Comparison of ENCODE assay signal across 11 cellular contexts in the genomic region with DNA sequence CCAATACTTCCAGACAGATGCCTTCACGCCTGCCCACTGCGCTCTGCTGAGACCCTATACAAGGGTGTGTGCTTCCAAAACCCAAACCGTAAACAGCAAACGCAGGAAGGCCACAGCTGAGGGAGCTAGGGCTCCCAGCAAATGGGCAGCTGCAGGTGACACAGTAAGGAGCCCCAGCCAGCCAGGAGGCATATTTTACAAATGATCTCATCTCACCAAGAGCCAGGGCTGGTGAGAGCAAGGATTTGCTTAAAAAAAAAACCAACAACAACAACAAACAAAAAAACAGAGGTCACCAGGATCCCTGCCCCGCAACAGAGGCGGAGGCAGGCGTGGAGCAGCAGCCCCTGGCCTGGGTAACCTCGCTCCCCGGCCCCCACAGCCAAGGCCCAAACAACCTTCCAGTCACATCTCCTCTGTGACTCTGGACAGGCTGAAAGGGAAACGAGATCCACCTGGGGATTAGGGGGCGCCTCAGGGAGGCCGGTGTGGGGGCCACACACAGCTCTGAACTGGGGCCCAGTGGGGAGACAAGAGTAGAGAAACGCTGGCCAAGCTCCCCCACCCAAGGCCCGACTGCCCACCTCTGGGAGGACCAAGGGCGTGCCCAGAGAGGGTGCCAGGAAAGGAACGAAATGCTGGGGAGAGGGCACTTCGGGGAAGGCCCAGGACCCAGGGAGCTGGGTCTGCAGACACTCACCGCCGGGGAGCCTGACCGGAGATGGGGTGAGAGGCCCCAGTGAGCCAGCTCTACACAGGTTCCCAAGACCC. TPM values are rescaled to one million over a fixed set of nuclear protein-coding genes. Genes with fewer than 3 reads are reported as not detected.
DNase-seq lines count a peak whose midpoint lies in the region; FAIRE-seq and TF ChIP-seq lines count a peak whose summit lies in the region.
"Had no signal": no experiment of that assay in that cellular context is flagged by ENCODE, and none has a peak within 500 bp of the region (broad histone marks: within the 10 kb centered on the region; RNA-seq: fewer than 3 reads in every experiment).

No MANE protein-coding gene starts in this region.

- 0 out of 2 replicates have a peak, but pooled peaks cover 5% of the 10 kb centered on the region for H4K20me1 ChIP-seq in GM23248 (ENCODE audit: insufficient read depth)

- H3K9me3 ChIP-seq in GM23248 (ENCODE audit: low read depth), result no peaks in the 10 kb centered on the region
- H3K9me3 ChIP-seq in SK-N-MC (ENCODE audit: low read depth, low read length), result no peaks in the 10 kb centered on the region
- H3K9me3 ChIP-seq in sigmoid colon, result no peaks in the 10 kb centered on the region

- H2AFZ ChIP-seq in GM23248, result no peak overlapping the region

- WGBS in GM23248 (ENCODE audit: low coverage in 1 of 2, low lambda C conversion rate in 2 of 2, missing lambda C conversion rate in 2 of 2), 2 experiments, result 92 to 93% methylated on average over 19 to 20 of the region's 20 CpGs
- WGBS in sigmoid colon, 2 donors, result 89% methylated on average over 20 of the region's 20 CpGs
- 82 to 84% methylated on average over 19 to 20 of the region's 20 CpGs for WGBS in lower leg skin, 2 donors

- H3K79me2 ChIP-seq in GM23248 (ENCODE audit: insufficient read depth), result peaks cover 78% of the 10 kb centered on the region

- no peak for FAIRE-seq in HTR-8/SVneo (lab: Jason Lieb, UNC)

- no peaks in the 10 kb centered on the region for H3K9me2 ChIP-seq in GM23248 (ENCODE audit: insufficient read depth)

- H3K4me3 ChIP-seq in GM23248, result no peak overlapping the region
- peak overlapping the region; percentile 25; the same call in 1 of the 2 replicates for H3K4me3 ChIP-seq in SK-N-MC
- H3K4me3 ChIP-seq in sigmoid colon, result peak overlapping the region in 3 of 4 donors; percentile 20 to 95 (median 93)
- no peak overlapping the region for H3K4me3 ChIP-seq in lower leg skin (ENCODE audit: low read depth, poor library complexity, severe bottlenecking)

- TF ChIP-seq EP300 in sigmoid colon (IDR thresholded peaks at IDR 0.05), result no peak

- intact Hi-C loops in sigmoid colon (cut with DNase I), result loop anchor here (5.0 kb wide), 1 partner anchor 456 kb away; a partner anchor contains a TSS
- intact Hi-C loops in lower leg skin (cut with DNase I; ENCODE audit: low total_unique reads), result no loop called here

- TF ChIP-seq POLR2A in sigmoid colon (IDR thresholded peaks at IDR 0.05) (no peak), lower leg skin (IDR thresholded peaks at IDR 0.05) (no peak)

- no peaks in the 10 kb centered on the region for H3K36me3 ChIP-seq in GM23248 (ENCODE audit: low read depth)
- peaks cover 7% of the 10 kb centered on the region; the same call in 1 of the 2 replicates for H3K36me3 ChIP-seq in SK-N-MC (ENCODE audit: insufficient read depth, low read length)
- H3K36me3 ChIP-seq in sigmoid colon, result no peaks in the 10 kb centered on the region

- peaks cover 4% of the 10 kb centered on the region; the same call in 1 of the 2 replicates for H3F3A ChIP-seq in GM23248 (ENCODE audit: insufficient read depth)

- H3K27me3 ChIP-seq in GM23248 (replicated peaks; ENCODE audit: insufficient read depth) (no peaks in the 10 kb centered on the region), sigmoid colon (no peaks in the 10 kb centered on the region)

- H3K9ac ChIP-seq in GM23248 (no peak overlapping the region), SK-N-MC (ENCODE audit: insufficient read length) (peak overlapping the region; percentile 41)

- no peak overlapping the region for H3K27ac ChIP-seq in GM23248
- H3K27ac ChIP-seq in SK-N-MC, result peak overlapping the region; percentile 95
- H3K27ac ChIP-seq in sigmoid colon, result peak overlapping the region; percentile 97 to 98 (median 98)

- DNase-seq in GM23248, result peak; percentile 45
- no peak for DNase-seq in SK-N-MC (ENCODE audit: low read depth, low spot score)
- DNase-seq in glomerular visceral epithelial cell (ENCODE audit: extremely low spot score), result peak; percentile 28
- DNase-seq in sigmoid colon, result no peak
- DNase-seq in DMS153 treated with DMSO at 0.1 percent for 48 hours (lab: John Stamatoyannopoulos, UW; ENCODE audit: unreplicated experiment), result no peak
- DNase-seq in lower leg skin (ENCODE audit: low spot score in 2 of 2), result no peak
- DNase-seq in HTR-8/SVneo (ENCODE audit: insufficient read length, low spot score), result no peak
- no peak for DNase-seq in HUDEP-2 (lab: John Stamatoyannopoulos, UW; ENCODE audit: unreplicated experiment in 76 of 76)
- DNase-seq: cerebellar nuclear complex, DND-41, NCI-H2171 treated with DMSO at 0.1 percent for 48 hours had no signal

- H3K4me2 ChIP-seq in GM23248 (ENCODE audit: unreplicated experiment), result no peak overlapping the region

- in situ Hi-C loops in GM23248 (cut with MboI), result no loop called here

- TF ChIP-seq CTCF in sigmoid colon (IDR thresholded peaks at IDR 0.05) (no peak), lower leg skin (IDR thresholded peaks at IDR 0.05) (no peak)

- H3K4me1 ChIP-seq in GM23248 (ENCODE audit: insufficient read depth) (peaks cover 15% of the 10 kb centered on the region), sigmoid colon (peaks cover 0 to 84% (median 82%) of the 10 kb centered on the region in 4 donors)

RNA-seq across cellular contexts. Expression of a gene that starts 3.3 kb away (rescaled TPM):
- total RNA-seq in GM23248 (2014; rRNA removed; shearing (Covaris generic)), result 30.7 and 35.9 TPM in 2 replicates
- polyA plus RNA-seq in GM23248 (2016; fragmentation: Nextera tagmentation; extraction: Ambion mirVana), result 5.2 and 5.3 TPM in 2 replicates
- 10 to 100 TPM; 41.6 to 80.0 (median 65.4) TPM for total RNA-seq in sigmoid colon
- polyA plus RNA-seq in sigmoid colon, result 10 to 100 TPM in 1 of 3 donors, 1 to 10 TPM in 2; 3.6 to 14.3 (median 5.1) TPM
- 10 to 100 TPM in 3 of 4 donors, 1 to 10 TPM in 1; 9.1 to 17.3 (median 13.4) TPM for total RNA-seq in lower leg skin

RNA-seq across cellular contexts. Expression of a gene that starts 26.9 kb away (rescaled TPM):
- total RNA-seq in GM23248 (2014; rRNA removed; shearing (Covaris generic)), result 69.7 and 94.0 TPM in 2 replicates
- polyA plus RNA-seq in GM23248 (2016; fragmentation: Nextera tagmentation; extraction: Ambion mirVana) (25.2 and 25.9 TPM in 2 replicates), sigmoid colon (10 to 100 TPM; 25.4 to 48.4 (median 27.6) TPM)
- total RNA-seq in sigmoid colon (10 to 100 TPM; 23.7 to 35.6 (median 30.2) TPM), lower leg skin (10 to 100 TPM; 52.3 to 62.9 (median 55.1) TPM)

Comparison
In these comparisons a context has a peak if more than half of its experiments do, and no peak if none do; other contexts are left out.
1. DNase-seq: peak in GM23248 (single experiment) and glomerular visceral epithelial cell (single experiment); none in SK-N-MC (single experiment), sigmoid colon (single experiment), DMS153 treated with DMSO at 0.1 percent for 48 hours (single experiment), lower leg skin (0 of 2), HTR-8/SVneo (single experiment) and HUDEP-2 (0 of 76).
2. H3K4me3 ChIP-seq: peak in SK-N-MC (single experiment) and sigmoid colon (3 of 4); none in GM23248 (single experiment) and lower leg skin (single experiment).